4 cellular contexts compared by ENCODE assay signal in the genomic region with DNA sequence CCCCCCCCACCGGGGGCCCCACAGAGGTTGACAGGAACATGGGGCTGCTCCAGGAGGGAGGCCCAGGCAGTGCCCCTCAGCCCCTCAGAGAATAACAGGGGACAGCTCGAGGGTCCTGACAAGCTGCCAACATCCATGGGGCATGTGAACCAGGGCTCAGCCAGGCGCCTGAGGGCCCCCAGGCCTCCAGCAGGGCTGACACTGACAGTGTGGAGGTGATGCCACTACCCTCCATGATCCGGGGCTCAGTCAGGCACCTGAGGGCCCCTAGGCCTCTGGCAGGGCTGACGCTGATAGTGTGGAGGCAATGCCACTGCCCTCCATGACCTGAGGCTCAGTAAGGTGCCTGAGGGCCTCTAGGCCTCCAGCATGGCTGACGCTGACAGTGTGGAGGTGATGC. TPM values are rescaled to one million over a fixed set of nuclear protein-coding genes. Genes with fewer than 3 reads are reported as not detected.
A peak's percentile ranks its signal among the peaks of the same experiment; 100 is the strongest.
DNase-seq lines count a peak whose midpoint lies in the region; ATAC-seq, FAIRE-seq and TF ChIP-seq lines count a peak whose summit lies in the region.
"Not testable (repeated sequence)": the region's sequence is repeated elsewhere in the genome, so short reads cannot be mapped to it uniquely, and the experiment has no call there.

No MANE protein-coding gene starts in this region.

- DNase-seq in D341Med (ENCODE audit: low spot score) (peak; percentile 8), upper lobe of right lung (peak; percentile 35)
- DNase-seq in urothelium cell line (ENCODE audit: low spot score), result not testable (repeated sequence)

- H3K4me3 ChIP-seq in BLaER1, upper lobe of right lung: not testable (repeated sequence)

- H3K4me1 ChIP-seq in BLaER1, result peaks cover 71% of the 10 kb centered on the region
- H3K4me1 ChIP-seq in upper lobe of right lung, result not testable (repeated sequence)

- peak; percentile 85 for FAIRE-seq in urothelium cell line (lab: Jason Lieb, UNC)

- not testable (repeated sequence) for H3K27me3 ChIP-seq in BLaER1, upper lobe of right lung

- not testable (repeated sequence) for H3K9me3 ChIP-seq in BLaER1, upper lobe of right lung

- peak overlapping the region; percentile 69 for H3K4me2 ChIP-seq in BLaER1

- H4K20me1 ChIP-seq in BLaER1, result not testable (repeated sequence)

- not testable (repeated sequence) for H3K36me3 ChIP-seq in BLaER1, upper lobe of right lung

- intact Hi-C loops in upper lobe of right lung (cut with DNase I), result not testable (repeated sequence)

- H3K9ac ChIP-seq in BLaER1, result not testable (repeated sequence)

- not testable (repeated sequence) for ATAC-seq in upper lobe of right lung

- peak overlapping the region; percentile 41 for H3K27ac ChIP-seq in BLaER1
- not testable (repeated sequence) for H3K27ac ChIP-seq in upper lobe of right lung

- not testable (repeated sequence) for TF ChIP-seq CTCF in upper lobe of right lung (IDR thresholded peaks at IDR 0.05)

RNA-seq across cellular contexts. Expression of a gene that starts 12.8 kb away (rescaled TPM):
- total RNA-seq in upper lobe of right lung, result 5.7 TPM
